ENCODE assay signal across 10 cellular contexts in genomic region chr2:27076323-27076722, GRCh38. TPM values are rescaled to one million over a fixed set of nuclear protein-coding genes. Genes with fewer than 3 reads are reported as not detected.
DNase-seq lines count a peak whose midpoint lies in the region; TF ChIP-seq lines count a peak whose summit lies in the region.
"Had no signal": no experiment of that assay in that cellular context is flagged by ENCODE, and none has a peak within 500 bp of the region (broad histone marks: within the 10 kb centered on the region; RNA-seq: fewer than 3 reads in every experiment).

No MANE protein-coding gene starts in this region.

- H3K4me1 Mint-ChIP-seq in CD4-positive, alpha-beta memory T cell = peaks cover 29 to 58% (median 44%) of the 10 kb centered on the region in 4 donors
- H3K4me1 Mint-ChIP-seq in activated T-helper 1 cell treated with anti-CD3 and anti-CD28 coated beads, Interleukin-12 subunit alpha, Interleukin-12 subunit beta, Interleukin-2, Interleukin-4 antibody, amounts not matched to agents 30 ng/mL and 10 ng/mL and 1 ng/mL, durations not matched to agents 14 hours and 24 hours and 36 hours (ENCODE audit: low read depth) = peaks cover 74% of the 10 kb centered on the region
- peaks cover 75% of the 10 kb centered on the region for H3K4me1 Mint-ChIP-seq in nephron

- peaks cover 47% of the 10 kb centered on the region for H3K4me1 ChIP-seq in CD4-positive, alpha-beta memory T cell (ENCODE audit: insufficient read depth, low read length)

- CTCF ChIA-PET in CD4-positive, alpha-beta memory T cell (lab: Charles Lee; ENCODE audit: partially characterized antibody) = interaction anchor here (0.6 to 0.7 kb wide), 2 partner anchors 12 to 205 kb away, joined by 3 read pairs; no protein-coding TSS in a partner anchor

- H3K27me3 ChIP-seq in CD4-positive, alpha-beta memory T cell (ENCODE audit: insufficient read depth, low read length) = no peaks in the 10 kb centered on the region

- H3K36me3 ChIP-seq in CD4-positive, alpha-beta memory T cell (ENCODE audit: insufficient read depth, low read length) = no peaks in the 10 kb centered on the region

- TF ChIP-seq CTCF in nephron (IDR thresholded peaks at IDR 0.05; ENCODE audit: unreplicated experiment in 3 of 3) = no peak

- no peak overlapping the region for H3K4me3 ChIP-seq in CD4-positive, alpha-beta memory T cell (ENCODE audit: low read length in 2 of 2)

- H3K9me3 ChIP-seq in CD4-positive, alpha-beta memory T cell (ENCODE audit: control insufficient read depth in 1 of 2, low read length in 2 of 2) = no peaks in the 10 kb centered on the region

- peak overlapping the region in 3 of 8 donors; percentile 29 to 62 (median 55) for H3K4me3 Mint-ChIP-seq in CD4-positive, alpha-beta memory T cell
- peak overlapping the region; percentile 38 for H3K4me3 Mint-ChIP-seq in activated T-helper 1 cell treated with anti-CD3 and anti-CD28 coated beads, Interleukin-12 subunit alpha, Interleukin-12 subunit beta, Interleukin-2, Interleukin-4 antibody, amounts not matched to agents 30 ng/mL and 10 ng/mL and 1 ng/mL, durations not matched to agents 14 hours and 24 hours and 36 hours
- peak overlapping the region; percentile 3 to 51 (median 47) for H3K4me3 Mint-ChIP-seq in nephron
- H3K4me3 Mint-ChIP-seq: endodermal cell had no signal

- H3K27me3 Mint-ChIP-seq in CD4-positive, alpha-beta memory T cell = peaks cover 0 to 2% of the 10 kb centered on the region in 2 donors
- H3K27me3 Mint-ChIP-seq in activated T-helper 1 cell treated with anti-CD3 and anti-CD28 coated beads, Interleukin-12 subunit alpha, Interleukin-12 subunit beta, Interleukin-2, Interleukin-4 antibody, amounts not matched to agents 30 ng/mL and 10 ng/mL and 1 ng/mL, durations not matched to agents 14 hours and 24 hours and 36 hours (ENCODE audit: insufficient read depth) = no peaks in the 10 kb centered on the region
- peaks cover 3% of the 10 kb centered on the region for H3K27me3 Mint-ChIP-seq in nephron (ENCODE audit: low read depth)

- POLR2A ChIA-PET in CD4-positive, alpha-beta memory T cell (lab: Charles Lee; ENCODE audit: partially characterized antibody) = interaction anchor here (0.8 to 18.9 kb wide), 2 partner anchors 21 to 44 kb away, joined by 4 to 402 read pairs; partner anchors contain the start of gene AGBL5

- intact Hi-C loops in CD4-positive, alpha-beta memory T cell (cut with micrococcal nuclease) = no loop called here
- intact Hi-C loops in activated T-helper 1 cell treated with anti-CD3 and anti-CD28 coated beads, Interleukin-12 subunit alpha, Interleukin-12 subunit beta, Interleukin-2, Interleukin-4 antibody, amounts not matched to agents 30 ng/mL and 10 ng/mL and 1 ng/mL, durations not matched to agents 14 hours and 24 hours and 36 hours (cut with micrococcal nuclease) = no loop called here
- intact Hi-C loops in head of caudate nucleus (cut with DNase I) = no loop called here

- peak overlapping the region in 4 of 7 donors; percentile 7 to 92 (median 44) for H3K27ac Mint-ChIP-seq in CD4-positive, alpha-beta memory T cell
- peak overlapping the region; percentile 65 for H3K27ac Mint-ChIP-seq in activated T-helper 1 cell treated with anti-CD3 and anti-CD28 coated beads, Interleukin-12 subunit alpha, Interleukin-12 subunit beta, Interleukin-2, Interleukin-4 antibody, amounts not matched to agents 30 ng/mL and 10 ng/mL and 1 ng/mL, durations not matched to agents 14 hours and 24 hours and 36 hours
- H3K27ac Mint-ChIP-seq in nephron = peak overlapping the region; percentile 91 to 99 (median 98)
- H3K27ac Mint-ChIP-seq: endodermal cell had no signal

- DNase-seq in CD4-positive, alpha-beta memory T cell = no peak
- DNase-seq in activated T-helper 1 cell treated with anti-CD3 and anti-CD28 coated beads, Interleukin-12 subunit alpha, Interleukin-12 subunit beta, Interleukin-2, Interleukin-4 antibody, amounts not matched to agents 30 ng/mL and 10 ng/mL and 1 ng/mL, durations not matched to agents 14 hours and 24 hours and 36 hours (ENCODE audit: low spot score) = no peak
- no peak for DNase-seq in NCI-H2107 treated with DMSO at 0.1 percent for 48 hours (lab: John Stamatoyannopoulos, UW; ENCODE audit: unreplicated experiment)
- DNase-seq in putamen (ENCODE audit: low spot score) = no peak
- no peak for DNase-seq in head of caudate nucleus
- DNase-seq: endodermal cell, NCI-H2081 treated with DMSO at 0.1 percent for 48 hours, retina had no signal

- no peaks in the 10 kb centered on the region for H3K9me3 Mint-ChIP-seq in CD4-positive, alpha-beta memory T cell
- H3K9me3 Mint-ChIP-seq in activated T-helper 1 cell treated with anti-CD3 and anti-CD28 coated beads, Interleukin-12 subunit alpha, Interleukin-12 subunit beta, Interleukin-2, Interleukin-4 antibody, amounts not matched to agents 30 ng/mL and 10 ng/mL and 1 ng/mL, durations not matched to agents 14 hours and 24 hours and 36 hours = no peaks in the 10 kb centered on the region
- H3K9me3 Mint-ChIP-seq in nephron = no peaks in the 10 kb centered on the region
- H3K9me3 Mint-ChIP-seq: endodermal cell had no signal

- H3K27ac ChIP-seq in CD4-positive, alpha-beta memory T cell (ENCODE audit: low read depth, low read length) = no peak overlapping the region
- H3K27ac ChIP-seq: C4-2B had no signal

- H3K36me3 Mint-ChIP-seq in CD4-positive, alpha-beta memory T cell = no peaks in the 10 kb centered on the region
- H3K36me3 Mint-ChIP-seq in activated T-helper 1 cell treated with anti-CD3 and anti-CD28 coated beads, Interleukin-12 subunit alpha, Interleukin-12 subunit beta, Interleukin-2, Interleukin-4 antibody, amounts not matched to agents 30 ng/mL and 10 ng/mL and 1 ng/mL, durations not matched to agents 14 hours and 24 hours and 36 hours (ENCODE audit: low read depth) = peaks cover 3% of the 10 kb centered on the region
- H3K36me3 Mint-ChIP-seq in nephron (ENCODE audit: low read depth) = peaks cover 5% of the 10 kb centered on the region

RNA-seq across cellular contexts. Expression of gene EMILIN1, which starts 2.1 kb away (rescaled TPM):
- total RNA-seq in CD4-positive, alpha-beta memory T cell = under 1 TPM; 0.33 to 0.81 TPM
- polyA plus RNA-seq in CD4-positive, alpha-beta memory T cell = under 1 TPM; 0.35 to 0.67 TPM
- 1.1 and 1.5 TPM in 2 replicates for total RNA-seq in activated T-helper 1 cell treated with anti-CD3 and anti-CD28 coated beads, Interleukin-12 subunit alpha, Interleukin-12 subunit beta, Interleukin-2, Interleukin-4 antibody, amounts not matched to agents 30 ng/mL and 10 ng/mL and 1 ng/mL, durations not matched to agents 14 hours and 24 hours and 36 hours

RNA-seq across cellular contexts. Expression of gene OST4, which starts 4.9 kb away (rescaled TPM):
- 100 to 1,000 TPM; 269 to 296 TPM for total RNA-seq in CD4-positive, alpha-beta memory T cell
- polyA plus RNA-seq in CD4-positive, alpha-beta memory T cell = 100 to 1,000 TPM; 877 to 958 TPM
- total RNA-seq in activated T-helper 1 cell treated with anti-CD3 and anti-CD28 coated beads, Interleukin-12 subunit alpha, Interleukin-12 subunit beta, Interleukin-2, Interleukin-4 antibody, amounts not matched to agents 30 ng/mL and 10 ng/mL and 1 ng/mL, durations not matched to agents 14 hours and 24 hours and 36 hours = 322 and 332 TPM in 2 replicates

RNA-seq across cellular contexts. Expression of gene KHK, which starts 10.2 kb away (rescaled TPM):
- total RNA-seq in CD4-positive, alpha-beta memory T cell = 1 to 10 TPM; 6.0 to 8.6 TPM
- polyA plus RNA-seq in CD4-positive, alpha-beta memory T cell = 1 to 10 TPM; 6.3 to 8.2 TPM
- total RNA-seq in activated T-helper 1 cell treated with anti-CD3 and anti-CD28 coated beads, Interleukin-12 subunit alpha, Interleukin-12 subunit beta, Interleukin-2, Interleukin-4 antibody, amounts not matched to agents 30 ng/mL and 10 ng/mL and 1 ng/mL, durations not matched to agents 14 hours and 24 hours and 36 hours = 12.2 and 12.4 TPM in 2 replicates

RNA-seq across cellular contexts. Expression of gene AGBL5, which starts 24.9 kb away (rescaled TPM):
- 10 to 100 TPM; 12.2 to 14.9 TPM for total RNA-seq in CD4-positive, alpha-beta memory T cell
- 1 to 10 TPM; 7.4 to 9.3 TPM for polyA plus RNA-seq in CD4-positive, alpha-beta memory T cell
- total RNA-seq in activated T-helper 1 cell treated with anti-CD3 and anti-CD28 coated beads, Interleukin-12 subunit alpha, Interleukin-12 subunit beta, Interleukin-2, Interleukin-4 antibody, amounts not matched to agents 30 ng/mL and 10 ng/mL and 1 ng/mL, durations not matched to agents 14 hours and 24 hours and 36 hours = 12.3 and 13.8 TPM in 2 replicates

RNA-seq across cellular contexts. Expression of gene CGREF1, which starts 42.6 kb away (rescaled TPM):
- total RNA-seq in CD4-positive, alpha-beta memory T cell = under 1 TPM in 1 of 2 experiments, not detected in 1; 0.47 TPM
- polyA plus RNA-seq in CD4-positive, alpha-beta memory T cell = under 1 TPM in 1 of 2 donors, not detected in 1; 0.36 TPM
- total RNA-seq in activated T-helper 1 cell treated with anti-CD3 and anti-CD28 coated beads, Interleukin-12 subunit alpha, Interleukin-12 subunit beta, Interleukin-2, Interleukin-4 antibody, amounts not matched to agents 30 ng/mL and 10 ng/mL and 1 ng/mL, durations not matched to agents 14 hours and 24 hours and 36 hours = 12.9 and 18.0 TPM in 2 replicates

Comparison
In these comparisons a context has a peak if more than half of its experiments do, and no peak if none do; other contexts are left out.
1. H3K27ac Mint-ChIP-seq: peak in every context shown above with its lines; median percentile 98 in nephron; 65 in activated T-helper 1 cell treated with anti-CD3 and anti-CD28 coated beads, Interleukin-12 subunit alpha, Interleukin-12 subunit beta, Interleukin-2, Interleukin-4 antibody, amounts not matched to agents 30 ng/mL and 10 ng/mL and 1 ng/mL, durations not matched to agents 14 hours and 24 hours and 36 hours; 44 in CD4-positive, alpha-beta memory T cell.